Comparison of ENCODE assay signal across 16 cellular contexts in the genomic region with DNA sequence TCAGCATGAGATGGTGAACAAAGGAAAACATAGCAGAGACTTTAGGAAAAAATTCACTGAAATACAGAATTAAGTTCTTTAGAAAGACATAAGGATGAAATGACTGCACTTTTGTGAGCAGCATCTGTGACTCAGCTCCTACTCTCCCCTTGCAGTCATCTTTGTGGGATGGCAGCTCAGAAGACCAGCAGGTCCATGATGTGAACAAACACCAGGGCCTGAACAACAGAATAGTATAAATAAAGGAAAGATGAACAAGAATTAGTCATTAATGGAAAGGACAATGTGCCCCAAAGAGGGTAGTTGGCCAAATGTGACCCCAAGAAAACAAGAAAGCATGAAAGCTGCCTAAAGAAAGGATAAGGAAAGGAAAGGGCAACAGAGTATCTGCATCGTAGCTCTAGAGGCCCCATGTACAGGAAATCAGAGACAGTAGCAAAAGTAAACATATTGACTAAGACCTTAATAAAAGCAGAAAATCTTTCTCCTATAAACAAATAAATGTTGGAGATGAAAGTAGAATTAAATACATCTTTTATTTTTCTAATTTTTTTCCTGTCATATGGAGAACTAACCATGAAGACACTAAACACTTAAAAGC.
DNase-seq lines count a peak whose midpoint lies in the region; ATAC-seq and TF ChIP-seq lines count a peak whose summit lies in the region.
"Had no signal": no experiment of that assay in that cellular context is flagged by ENCODE, and none has a peak within 500 bp of the region (broad histone marks: within the 10 kb centered on the region; RNA-seq: fewer than 3 reads in every experiment).

No MANE protein-coding gene starts in this region.

- H3K36me3 Mint-ChIP-seq in activated naive CD8-positive, alpha-beta T cell: peaks cover 10% of the 10 kb centered on the region

- no peak for ATAC-seq in HG03432 (IDR thresholded peaks at IDR 0.05; ENCODE audit: unreplicated experiment)
- ATAC-seq: right lobe of liver, Right ventricle myocardium inferior had no signal

- no peak overlapping the region for H3K4me3 Mint-ChIP-seq in activated naive CD8-positive, alpha-beta T cell
- H3K4me3 Mint-ChIP-seq: dendritic cell treated with granulocyte-macrophage colony-stimulating factor and Interleukin-4, amounts not matched to agents 40 ng/mL and 50 ng/mL, for 4 days had no signal

- no peaks in the 10 kb centered on the region for H3K27me3 Mint-ChIP-seq in activated naive CD8-positive, alpha-beta T cell
- H3K27me3 Mint-ChIP-seq: CD4-positive, alpha-beta memory T cell; dendritic cell treated with granulocyte-macrophage colony-stimulating factor and Interleukin-4, amounts not matched to agents 40 ng/mL and 50 ng/mL, for 4 days had no signal

- peak overlapping the region; percentile 62 for H3K27ac Mint-ChIP-seq in activated naive CD8-positive, alpha-beta T cell
- H3K27ac Mint-ChIP-seq: dendritic cell treated with granulocyte-macrophage colony-stimulating factor and Interleukin-4, amounts not matched to agents 40 ng/mL and 50 ng/mL, for 4 days had no signal

- no peak overlapping the region for H3K27ac ChIP-seq in caudate nucleus (ENCODE audit: low read depth, low read length)
- H3K27ac ChIP-seq: adrenal gland, right lobe of liver, stomach had no signal

- no peak for TF ChIP-seq CTCF in foreskin fibroblast (IDR thresholded peaks at IDR 0.05; ENCODE audit: low read depth, low read length)

- H3K4me1 Mint-ChIP-seq in activated naive CD8-positive, alpha-beta T cell (ENCODE audit: low read depth): peaks cover 45% of the 10 kb centered on the region

- DNase-seq in activated CD4-positive, alpha-beta T cell treated with anti-CD3 and anti-CD28 coated beads for 48 hours: peak; percentile 42
- DNase-seq in activated CD4-positive, alpha-beta T cell treated with anti-CD3 and anti-CD28 coated beads for 4 hours: no peak
- DNase-seq in HT1080 (ENCODE audit: low read depth) (peak; percentile 26), foreskin fibroblast (peak; percentile 68 to 77), caudate nucleus (lab: John Stamatoyannopoulos, UW) (no peak), NCI-H1436 treated with DMSO at 0.1 percent for 48 hours (lab: John Stamatoyannopoulos, UW) (no peak)
- DNase-seq: adrenal gland; CD4-positive, alpha-beta memory T cell; right lobe of liver; stomach; T-helper 9 cell had no signal

- H3K9me3 Mint-ChIP-seq in activated naive CD8-positive, alpha-beta T cell (ENCODE audit: low read depth): no peaks in the 10 kb centered on the region

- no peak overlapping the region for H3K4me3 ChIP-seq in foreskin fibroblast (ENCODE audit: low read depth in 1 of 2, low read length in 2 of 2)
- H3K4me3 ChIP-seq: adrenal gland, lung, right lobe of liver, stomach had no signal

Comparison
In these comparisons a context has a peak if more than half of its experiments do, and no peak if none do; other contexts are left out.
1. DNase-seq: peak in activated CD4-positive, alpha-beta T cell treated with anti-CD3 and anti-CD28 coated beads for 48 hours (single experiment), HT1080 (single experiment) and foreskin fibroblast (2 of 2); none in activated CD4-positive, alpha-beta T cell treated with anti-CD3 and anti-CD28 coated beads for 4 hours (0 of 2), caudate nucleus (0 of 61) and NCI-H1436 treated with DMSO at 0.1 percent for 48 hours (single experiment).